8 cellular contexts compared by ENCODE assay signal in genomic region chr19:12840091-12841079, GRCh38. TPM values are rescaled to one million over a fixed set of nuclear protein-coding genes. Genes with fewer than 3 reads are reported as not detected.
DNase-seq lines count a peak whose midpoint lies in the region; ATAC-seq, FAIRE-seq and TF ChIP-seq lines count a peak whose summit lies in the region.

No MANE protein-coding gene starts in this region.

- peak overlapping the region; percentile 67 for H3K4me2 ChIP-seq in keratinocyte (ENCODE audit: control insufficient read depth, extremely low read depth, insufficient read depth, low read depth, low read length)

- no peak for TF ChIP-seq POLR2A in GM12891 (IDR thresholded peaks at IDR 0.05; ENCODE audit: low read depth, low read length)
- no peak for TF ChIP-seq POLR2A in body of pancreas (IDR thresholded peaks at IDR 0.05)
- no peak for TF ChIP-seq POLR2A in spleen (IDR thresholded peaks at IDR 0.05)

- peak; percentile 45 for ATAC-seq in body of pancreas
- ATAC-seq in stimulated activated effector memory CD8-positive, alpha-beta T cell treated with anti-CD3 and anti-CD28 coated beads, Interleukin-12 subunit alpha, Interleukin-12 subunit beta, amount 100 ng/mL, for 72 hours, result peak; percentile 22

- no peaks in the 10 kb centered on the region for H3K9me1 ChIP-seq in keratinocyte (ENCODE audit: control insufficient read depth, extremely low read depth, insufficient read depth, low read length)

- WGBS in body of pancreas, 2 donors, result 17 to 26% methylated on average over 27 to 42 of the region's 43 CpGs
- WGBS in spleen, 5 donors, result 19 to 34% (median 28%) methylated on average over 33 to 43 of the region's 43 CpGs

- intact Hi-C loops in body of pancreas (cut with DNase I), result loop anchor here (5.0 kb wide), 1 partner anchor 78 kb away; no protein-coding TSS in a partner anchor
- intact Hi-C loops in spleen (cut with DNase I; ENCODE audit: low total_unique reads), result no loop called here

- H3K27me3 ChIP-seq in body of pancreas (peaks cover 0 to 31% of the 10 kb centered on the region in 2 donors), keratinocyte (ENCODE audit: control insufficient read depth, extremely low read depth, insufficient read depth, low read length) (peaks cover 52% of the 10 kb centered on the region), spleen (replicated peaks in 1 of 7) (peaks cover 9 to 100% (median 91%) of the 10 kb centered on the region in 7 donors)

- peak overlapping the region; percentile 44 for H2AFZ ChIP-seq in keratinocyte (ENCODE audit: control insufficient read depth, low read length)

- H3K36me3 ChIP-seq in body of pancreas (replicated peaks in 1 of 2; ENCODE audit: insufficient read depth in 1 of 2, low read depth in 2 of 2), result no peaks in the 10 kb centered on the region
- no peaks in the 10 kb centered on the region for H3K36me3 ChIP-seq in keratinocyte (ENCODE audit: control insufficient read depth in 2 of 2, extremely low read depth in 1 of 2, insufficient read depth in 2 of 2, low read length in 2 of 2)
- H3K36me3 ChIP-seq in spleen, result no peaks in the 10 kb centered on the region

- H3K9me3 Mint-ChIP-seq in stimulated activated effector memory CD8-positive, alpha-beta T cell treated with anti-CD3 and anti-CD28 coated beads, Interleukin-12 subunit alpha, Interleukin-12 subunit beta, amount 100 ng/mL, for 72 hours, result no peaks in the 10 kb centered on the region

- peaks cover 24% of the 10 kb centered on the region for H3K4me1 ChIP-seq in body of pancreas
- peaks cover 14% of the 10 kb centered on the region for H3K4me1 ChIP-seq in keratinocyte (ENCODE audit: control insufficient read depth, extremely low read depth, insufficient read depth, low read length)
- peaks cover 0 to 42% (median 20%) of the 10 kb centered on the region in 6 donors for H3K4me1 ChIP-seq in spleen

- H3K27ac Mint-ChIP-seq in stimulated activated effector memory CD8-positive, alpha-beta T cell treated with anti-CD3 and anti-CD28 coated beads, Interleukin-12 subunit alpha, Interleukin-12 subunit beta, amount 100 ng/mL, for 72 hours, result no peak overlapping the region

- H3K79me2 ChIP-seq in keratinocyte (ENCODE audit: control insufficient read depth, insufficient read depth, low read length), result no peaks in the 10 kb centered on the region

- H3K9me3 ChIP-seq in body of pancreas (no peaks in the 10 kb centered on the region), keratinocyte (ENCODE audit: control insufficient read depth, low read depth, low read length) (no peaks in the 10 kb centered on the region), spleen (peaks cover 0 to 6% (median 0%) of the 10 kb centered on the region in 8 donors)

- DNase-seq in ACHN, result peak; percentile 45
- DNase-seq in GM12891 (ENCODE audit: insufficient read length, low spot score), result no peak
- DNase-seq in OCI-M1 (lab: John Stamatoyannopoulos, UW), result peak; percentile 55
- DNase-seq in body of pancreas, result peak; percentile 52 to 72 (median 66)
- peak; percentile 87 for DNase-seq in keratinocyte (ENCODE audit: low read depth, low spot score)
- peak; percentile 32 to 82 for DNase-seq in stimulated activated effector memory CD8-positive, alpha-beta T cell treated with anti-CD3 and anti-CD28 coated beads, Interleukin-12 subunit alpha, Interleukin-12 subunit beta, amount 100 ng/mL, for 72 hours (ENCODE audit: low spot score in 2 of 2)
- no peak for DNase-seq in spleen
- no peak for DNase-seq in NCI-H2107 (lab: John Stamatoyannopoulos, UW)

- in situ Hi-C loops in ACHN (cut with HindIII; ENCODE audit: low pct_ligation_motif_present, low pct_unique_long_range_greater_than_20kb, low sequenced_read_pairs), result no loop called here

- dilution Hi-C loops in keratinocyte (cut with MboI; ENCODE audit: extremely low pct_ligation_motif_present, low sequenced_read_pairs), result no loop called here

- H3K4me3 Mint-ChIP-seq in stimulated activated effector memory CD8-positive, alpha-beta T cell treated with anti-CD3 and anti-CD28 coated beads, Interleukin-12 subunit alpha, Interleukin-12 subunit beta, amount 100 ng/mL, for 72 hours, result peak overlapping the region; percentile 36

- TF ChIP-seq CTCF in body of pancreas (IDR thresholded peaks at IDR 0.05) (no peak), keratinocyte (optimal IDR thresholded peaks at IDR 0.05 in 1 of 3, IDR thresholded peaks at IDR 0.05 in 1 of 3, conservative IDR thresholded peaks at IDR 0.05 in 1 of 3; ENCODE audit: extremely low read depth in 1 of 3, insufficient read depth in 2 of 3, low read length in 3 of 3) (no peak), spleen (IDR thresholded peaks at IDR 0.05 in 8 of 11, conservative IDR thresholded peaks at IDR 0.05 in 3 of 11) (no peak)

- no peaks in the 10 kb centered on the region for H3K36me3 Mint-ChIP-seq in stimulated activated effector memory CD8-positive, alpha-beta T cell treated with anti-CD3 and anti-CD28 coated beads, Interleukin-12 subunit alpha, Interleukin-12 subunit beta, amount 100 ng/mL, for 72 hours

- H4K20me1 ChIP-seq in keratinocyte (ENCODE audit: control insufficient read depth, extremely low read depth, insufficient read depth, low read length), result no peaks in the 10 kb centered on the region

- no peak overlapping the region for H3K9ac ChIP-seq in keratinocyte (ENCODE audit: control insufficient read depth, extremely low read depth, insufficient read depth, low read length)

- FAIRE-seq in GM12891 (lab: Jason Lieb, UNC) (peak; percentile 5), keratinocyte (lab: Jason Lieb, UNC) (no peak)

- no peak overlapping the region for H3K27ac ChIP-seq in body of pancreas
- H3K27ac ChIP-seq in keratinocyte (ENCODE audit: control insufficient read depth, insufficient read depth, low read length), result no peak overlapping the region
- no peak overlapping the region for H3K27ac ChIP-seq in spleen

- H3K4me1 Mint-ChIP-seq in stimulated activated effector memory CD8-positive, alpha-beta T cell treated with anti-CD3 and anti-CD28 coated beads, Interleukin-12 subunit alpha, Interleukin-12 subunit beta, amount 100 ng/mL, for 72 hours, result peaks cover 39% of the 10 kb centered on the region

- H3K4me3 ChIP-seq in body of pancreas (no peak overlapping the region), keratinocyte (ENCODE audit: control insufficient read depth in 2 of 3, extremely low read depth in 1 of 3, insufficient read depth in 2 of 3, low read depth in 1 of 3, low read length in 3 of 3) (peak overlapping the region; percentile 27 to 49 (median 48)), spleen (peak overlapping the region in 4 of 8 donors; percentile 2 to 53 (median 8))

RNA-seq across cellular contexts. Expression of gene MAST1, which starts 2.1 kb away (rescaled TPM):
- 0.82 TPM for polyA plus RNA-seq in GM12891 (2012; ENCODE audit: low read depth, missing spikeins)
- total RNA-seq in body of pancreas (under 1 TPM in 1 of 2 donors, not detected in 1; 0.26 TPM), spleen (under 1 TPM in 6 of 7 donors, not detected in 1; 0.23 to 0.65 (median 0.33) TPM)
- polyA plus RNA-seq in keratinocyte (0.09 to 0.13 TPM (median 0.11 TPM) in 3 replicates), spleen (under 1 TPM in 2 of 3 donors, not detected in 1; 0.12 to 0.32 TPM)
- 0.31 TPM for polyA plus RNA-seq in keratinocyte (2011; ENCODE audit: low read depth)
- polyA plus RNA-seq in keratinocyte (2011; cell fraction: cytosol; rRNA removed), result 0.16 and 0.47 TPM in 2 replicates
- polyA plus RNA-seq in keratinocyte (2011; cell fraction: nucleus; rRNA removed), result 0.47 and 0.69 TPM in 2 replicates
- 0.32 and 0.78 TPM in 2 replicates for polyA plus RNA-seq in keratinocyte (2012; ENCODE audit: low replicate concordance)
- polyA minus RNA-seq in keratinocyte, result 0.42 to 1.4 TPM in 2 of 3 replicates, not detected in the other
- not detected for polyA minus RNA-seq in keratinocyte (2011; cell fraction: cytosol; rRNA and poly(A)+ RNA removed)
- polyA minus RNA-seq in keratinocyte (2011; cell fraction: nucleus; rRNA and poly(A)+ RNA removed), result 0.32 and 1.9 TPM in 2 replicates

RNA-seq across cellular contexts. Expression of gene RTBDN, which starts 6.0 kb away (rescaled TPM):
- not detected for polyA plus RNA-seq in GM12891 (2012; ENCODE audit: low read depth, missing spikeins)
- total RNA-seq in body of pancreas (under 1 TPM in 1 of 2 donors, not detected in 1; 0.52 TPM), spleen (not detected)
- polyA plus RNA-seq in keratinocyte (not detected in 3 replicates), spleen (not detected)
- not detected for polyA plus RNA-seq in keratinocyte (2011; ENCODE audit: low read depth)
- not detected in 2 replicates for polyA plus RNA-seq in keratinocyte (2011; cell fraction: cytosol; rRNA removed)
- polyA plus RNA-seq in keratinocyte (2011; cell fraction: nucleus; rRNA removed), result not detected in 2 replicates
- not detected in 2 replicates for polyA plus RNA-seq in keratinocyte (2012; ENCODE audit: low replicate concordance)
- not detected in 3 replicates for polyA minus RNA-seq in keratinocyte
- not detected for polyA minus RNA-seq in keratinocyte (2011; cell fraction: cytosol; rRNA and poly(A)+ RNA removed)
- polyA minus RNA-seq in keratinocyte (2011; cell fraction: nucleus; rRNA and poly(A)+ RNA removed), result not detected in 2 replicates

RNA-seq across cellular contexts. Expression of gene RNASEH2A, which starts 34.0 kb away (rescaled TPM):
- 31.7 TPM for polyA plus RNA-seq in GM12891 (2012; ENCODE audit: low read depth, missing spikeins)
- total RNA-seq in body of pancreas (1 to 10 TPM; 1.3 to 6.5 TPM), spleen (10 to 100 TPM in 6 of 7 donors, 1 to 10 TPM in 1; 9.8 to 15.9 (median 11.7) TPM)
- polyA plus RNA-seq in keratinocyte (12.7 to 32.5 TPM (median 19.7 TPM) in 3 replicates), spleen (10 to 100 TPM in 2 of 3 donors, 1 to 10 TPM in 1; 4.4 to 12.2 (median 11.4) TPM)
- polyA plus RNA-seq in keratinocyte (2011; ENCODE audit: low read depth), result 7.9 TPM
- 6.9 and 11.9 TPM in 2 replicates for polyA plus RNA-seq in keratinocyte (2011; cell fraction: cytosol; rRNA removed)
- 9.2 and 9.7 TPM in 2 replicates for polyA plus RNA-seq in keratinocyte (2011; cell fraction: nucleus; rRNA removed)
- 5.0 and 21.3 TPM in 2 replicates for polyA plus RNA-seq in keratinocyte (2012; ENCODE audit: low replicate concordance)
- 12.2 to 23.4 TPM (median 19.4 TPM) in 3 replicates for polyA minus RNA-seq in keratinocyte
- polyA minus RNA-seq in keratinocyte (2011; cell fraction: cytosol; rRNA and poly(A)+ RNA removed), result 43.7 TPM
- 3.6 and 5.5 TPM in 2 replicates for polyA minus RNA-seq in keratinocyte (2011; cell fraction: nucleus; rRNA and poly(A)+ RNA removed)

RNA-seq across cellular contexts. Expression of gene THSD8, which starts 38.5 kb away (rescaled TPM):
- polyA plus RNA-seq in GM12891 (2012; ENCODE audit: low read depth, missing spikeins), result 9.6 TPM
- total RNA-seq in body of pancreas (not detected), spleen (1 to 10 TPM in 4 of 7 donors, not detected in 3; 1.1 to 4.8 (median 3.4) TPM)
- polyA plus RNA-seq in keratinocyte (0.41 to 6.6 TPM (median 2.9 TPM) in 3 replicates), spleen (1 to 10 TPM; 5.2 to 9.1 (median 5.7) TPM)
- polyA plus RNA-seq in keratinocyte (2011; ENCODE audit: low read depth), result not detected
- 2.9 and 4.9 TPM in 2 replicates for polyA plus RNA-seq in keratinocyte (2011; cell fraction: cytosol; rRNA removed)
- polyA plus RNA-seq in keratinocyte (2011; cell fraction: nucleus; rRNA removed), result 1.3 and 2.0 TPM in 2 replicates
- polyA plus RNA-seq in keratinocyte (2012; ENCODE audit: low replicate concordance), result 2.6 and 8.7 TPM in 2 replicates
- 2.4 to 10.5 TPM (median 4.4 TPM) in 3 replicates for polyA minus RNA-seq in keratinocyte
- not detected for polyA minus RNA-seq in keratinocyte (2011; cell fraction: cytosol; rRNA and poly(A)+ RNA removed)
- not detected in 2 replicates for polyA minus RNA-seq in keratinocyte (2011; cell fraction: nucleus; rRNA and poly(A)+ RNA removed)

RNA-seq across cellular contexts. Expression of gene PRDX2, which starts 38.8 kb away (rescaled TPM):
- polyA plus RNA-seq in GM12891 (2012; ENCODE audit: low read depth, missing spikeins), result 154 TPM
- total RNA-seq in body of pancreas, result 100 to 1,000 TPM; 105 to 146 TPM
- 119 to 301 TPM (median 154 TPM) in 3 replicates for polyA plus RNA-seq in keratinocyte
- 34.9 TPM for polyA plus RNA-seq in keratinocyte (2011; ENCODE audit: low read depth)
- 183 and 286 TPM in 2 replicates for polyA plus RNA-seq in keratinocyte (2011; cell fraction: cytosol; rRNA removed)
- 144 and 162 TPM in 2 replicates for polyA plus RNA-seq in keratinocyte (2011; cell fraction: nucleus; rRNA removed)
- polyA plus RNA-seq in keratinocyte (2012; ENCODE audit: low replicate concordance), result 185 and 240 TPM in 2 replicates
- polyA minus RNA-seq in keratinocyte, result 153 to 398 TPM (median 161 TPM) in 3 replicates
- 196 TPM for polyA minus RNA-seq in keratinocyte (2011; cell fraction: cytosol; rRNA and poly(A)+ RNA removed)
- polyA minus RNA-seq in keratinocyte (2011; cell fraction: nucleus; rRNA and poly(A)+ RNA removed), result 47.3 and 53.6 TPM in 2 replicates
- 100 to 1,000 TPM in 6 of 7 donors, 10 to 100 TPM in 1; 97.9 to 203 (median 140) TPM for total RNA-seq in spleen
- polyA plus RNA-seq in spleen, result 100 to 1,000 TPM in 2 of 3 donors, 10 to 100 TPM in 1; 78.3 to 123 (median 108) TPM

Comparison
In these comparisons a context has a peak if more than half of its experiments do, and no peak if none do; other contexts are left out.
1. DNase-seq: peak in ACHN (single experiment), OCI-M1 (single experiment), body of pancreas (4 of 4), keratinocyte (single experiment) and stimulated activated effector memory CD8-positive, alpha-beta T cell treated with anti-CD3 and anti-CD28 coated beads, Interleukin-12 subunit alpha, Interleukin-12 subunit beta, amount 100 ng/mL, for 72 hours (2 of 2); none in GM12891 (single experiment), spleen (single experiment) and NCI-H2107 (single experiment).
2. H3K4me3 ChIP-seq: peak in keratinocyte (3 of 3); none in body of pancreas (0 of 2).